Comparison of ENCODE assay signal across 8 cellular contexts in genomic region chr13:46656786-46657185, GRCh38.
DNase-seq lines count a peak whose midpoint lies in the region; ATAC-seq and TF ChIP-seq lines count a peak whose summit lies in the region.

No MANE protein-coding gene starts in this region.

- DNase-seq in mesothelial cell of epicardium (ENCODE audit: low spot score in 2 of 2, unreplicated experiment in 2 of 2) (no peak), EL (no peak), left lung (no peak), NCI-H1417 (lab: John Stamatoyannopoulos, UW) (no peak)
- DNase-seq in stimulated activated CD4-positive, alpha-beta T cell treated with anti-CD3 and anti-CD28 coated beads, Interleukin-4, amount 100 ng/mL, for 4 hours = no peak

- no peak overlapping the region for H3K27ac ChIP-seq in left lung

- no peak for TF ChIP-seq CTCF in mesothelial cell of epicardium (IDR thresholded peaks at IDR 0.05; ENCODE audit: unreplicated experiment)
- no peak for TF ChIP-seq CTCF in left lung (IDR thresholded peaks at IDR 0.05)

- peaks cover 4% of the 10 kb centered on the region for H3K9me3 Mint-ChIP-seq in mesothelial cell of epicardium

- ATAC-seq in GM18505 (IDR thresholded peaks at IDR 0.05; ENCODE audit: unreplicated experiment) (peak; percentile 71), GM21367 (IDR thresholded peaks at IDR 0.05; ENCODE audit: unreplicated experiment) (peak; percentile 62), HG03280 (IDR thresholded peaks at IDR 0.05; ENCODE audit: unreplicated experiment) (peak; percentile 81), left lung (no peak)

- H3K27ac Mint-ChIP-seq in mesothelial cell of epicardium = peak overlapping the region; percentile 97

- no peaks in the 10 kb centered on the region for H3K9me3 ChIP-seq in left lung

- no peaks in the 10 kb centered on the region for H3K36me3 ChIP-seq in left lung

- peaks cover 8% of the 10 kb centered on the region for H3K36me3 Mint-ChIP-seq in mesothelial cell of epicardium

- H3K4me1 Mint-ChIP-seq in mesothelial cell of epicardium = peaks cover 43% of the 10 kb centered on the region

- TF ChIP-seq POLR2A in GM18505 (IDR thresholded peaks at IDR 0.05; ENCODE audit: borderline replicate concordance, extremely low read depth, insufficient read depth, insufficient read length) = no peak

- H3K4me3 ChIP-seq in left lung = no peak overlapping the region

- no peaks in the 10 kb centered on the region for H3K27me3 Mint-ChIP-seq in mesothelial cell of epicardium (ENCODE audit: low read depth)

- intact Hi-C loops in left lung (cut with DNase I) = no loop called here

- peaks cover 17 to 30% of the 10 kb centered on the region in 2 donors for H3K4me1 ChIP-seq in left lung

- H3K27me3 ChIP-seq in left lung = no peaks in the 10 kb centered on the region

- no peak overlapping the region for H3K4me3 Mint-ChIP-seq in mesothelial cell of epicardium
